In genomic region chr2:73114273-73114867, GRCh38 we compare ENCODE assay signal across 12 cellular contexts. TPM values are rescaled to one million over a fixed set of nuclear protein-coding genes. Genes with fewer than 3 reads are reported as not detected.
DNase-seq lines count a peak whose midpoint lies in the region; FAIRE-seq and TF ChIP-seq lines count a peak whose summit lies in the region.
"Had no signal": no experiment of that assay in that cellular context is flagged by ENCODE, and none has a peak within 500 bp of the region (broad histone marks: within the 10 kb centered on the region; RNA-seq: fewer than 3 reads in every experiment).

No MANE protein-coding gene starts in this region.

- DNase-seq in activated CD4-positive, alpha-beta T cell treated with anti-CD3 and anti-CD28 coated beads, Interleukin-2, amount 10 ng/mL, durations not matched to agents 7 days and 5 days: no peak
- no peak for DNase-seq in activated CD4-positive, alpha-beta T cell treated with anti-CD3 and anti-CD28 coated beads for 4 hours
- DNase-seq in NCI-H69 (lab: John Stamatoyannopoulos, UW): peak; percentile 6
- DNase-seq in bronchial epithelial cell (ENCODE audit: low read depth): peak; percentile 36
- DNase-seq in sigmoid colon: no peak
- no peak for DNase-seq in activated CD8-positive, alpha-beta memory T cell treated with anti-CD3 and anti-CD28 coated beads, Interleukin-2, amount 50 U/mL, for 4 hours
- DNase-seq in NCI-H1694 treated with DMSO at 0.1 percent for 48 hours (lab: John Stamatoyannopoulos, UW): no peak
- DNase-seq in GM20000 (ENCODE audit: low spot score): no peak
- DNase-seq: AML-193, body of pancreas, NCI-H146 had no signal

- H3K4me3 Mint-ChIP-seq in activated CD4-positive, alpha-beta T cell treated with anti-CD3 and anti-CD28 coated beads, Interleukin-2, amount 10 ng/mL, durations not matched to agents 7 days and 5 days: peak overlapping the region; percentile 34

- POLR2A ChIA-PET in activated CD4-positive, alpha-beta T cell treated with anti-CD3 and anti-CD28 coated beads, Interleukin-2, amount 10 ng/mL, durations not matched to agents 7 days and 5 days (lab: Charles Lee): no interaction called here

- H3K36me3 ChIP-seq in bronchial epithelial cell (ENCODE audit: control insufficient read depth, insufficient read depth, low read length) (no peaks in the 10 kb centered on the region), sigmoid colon (no peaks in the 10 kb centered on the region)
- H3K36me3 ChIP-seq: tibial nerve had no signal

- H3K27ac Mint-ChIP-seq in activated CD4-positive, alpha-beta T cell treated with anti-CD3 and anti-CD28 coated beads, Interleukin-2, amount 10 ng/mL, durations not matched to agents 7 days and 5 days: no peak overlapping the region

- FAIRE-seq in bronchial epithelial cell (lab: Jason Lieb, UNC): no peak

- H3K9me3 Mint-ChIP-seq in activated CD4-positive, alpha-beta T cell treated with anti-CD3 and anti-CD28 coated beads, Interleukin-2, amount 10 ng/mL, durations not matched to agents 7 days and 5 days: no peaks in the 10 kb centered on the region

- H3K36me3 Mint-ChIP-seq in activated CD4-positive, alpha-beta T cell treated with anti-CD3 and anti-CD28 coated beads, Interleukin-2, amount 10 ng/mL, durations not matched to agents 7 days and 5 days (ENCODE audit: low read depth): no peaks in the 10 kb centered on the region

- H3K27me3 Mint-ChIP-seq in activated CD4-positive, alpha-beta T cell treated with anti-CD3 and anti-CD28 coated beads, Interleukin-2, amount 10 ng/mL, durations not matched to agents 7 days and 5 days: peaks cover 23% of the 10 kb centered on the region

- TF ChIP-seq EP300 in sigmoid colon (IDR thresholded peaks at IDR 0.05): no peak

- H3K27me3 ChIP-seq in bronchial epithelial cell (ENCODE audit: control insufficient read depth, insufficient read depth, low read length): no peaks in the 10 kb centered on the region
- H3K27me3 ChIP-seq in sigmoid colon: no peaks in the 10 kb centered on the region
- H3K27me3 ChIP-seq: body of pancreas, tibial nerve had no signal

- no peaks in the 10 kb centered on the region for H3K9me3 ChIP-seq in sigmoid colon
- H3K9me3 ChIP-seq: body of pancreas, tibial nerve had no signal

- no peak for TF ChIP-seq POLR2A in sigmoid colon (IDR thresholded peaks at IDR 0.05)

- CTCF ChIA-PET in activated CD4-positive, alpha-beta T cell treated with anti-CD3 and anti-CD28 coated beads, Interleukin-2, amount 10 ng/mL, durations not matched to agents 7 days and 5 days (lab: Charles Lee): no interaction called here

- H3K4me1 Mint-ChIP-seq in activated CD4-positive, alpha-beta T cell treated with anti-CD3 and anti-CD28 coated beads, Interleukin-2, amount 10 ng/mL, durations not matched to agents 7 days and 5 days: peaks cover 18% of the 10 kb centered on the region

- 83 to 90% methylated on average over 4 of the region's 4 CpGs for WGBS in sigmoid colon, 2 donors

- peak overlapping the region; percentile 88 to 97 (median 92) for H3K27ac ChIP-seq in sigmoid colon

- intact Hi-C loops in sigmoid colon (cut with DNase I): loop anchor here (5.0 kb wide), 2 partner anchors 118 to 273 kb away; partner anchors contain the start of genes ALMS1, CCT7 and PRADC1

- H3K4me1 ChIP-seq in sigmoid colon: peaks cover 0 to 38% (median 32%) of the 10 kb centered on the region in 4 donors

- H3K4me3 ChIP-seq in bronchial epithelial cell (ENCODE audit: low read depth, low read length): no peak overlapping the region
- no peak overlapping the region for H3K4me3 ChIP-seq in sigmoid colon

- TF ChIP-seq CTCF in bronchial epithelial cell (IDR thresholded peaks at IDR 0.05; ENCODE audit: insufficient read depth, low read length, severe bottlenecking) (no peak), sigmoid colon (IDR thresholded peaks at IDR 0.05) (no peak), GM20000 (IDR thresholded peaks at IDR 0.05; ENCODE audit: extremely low read depth, missing control alignments) (no peak)

RNA-seq across cellular contexts. Expression of gene RAB11FIP5, which starts 1.6 kb away (rescaled TPM):
- total RNA-seq in activated CD4-positive, alpha-beta T cell treated with anti-CD3 and anti-CD28 coated beads, Interleukin-2, amount 10 ng/mL, durations not matched to agents 7 days and 5 days: 1 to 10 TPM; 8.5 to 8.7 TPM
- total RNA-seq in bronchial epithelial cell: 19.5 and 21.9 TPM in 2 replicates
- total RNA-seq in sigmoid colon: 10 to 100 TPM; 13.9 to 24.4 (median 19.4) TPM
- 10 to 100 TPM in 2 of 3 donors, 1 to 10 TPM in 1; 9.6 to 13.2 (median 12.8) TPM for polyA plus RNA-seq in sigmoid colon

RNA-seq across cellular contexts. Expression of gene SFXN5, which starts 42.9 kb away (rescaled TPM):
- 1 to 10 TPM; 7.0 to 10.0 TPM for total RNA-seq in activated CD4-positive, alpha-beta T cell treated with anti-CD3 and anti-CD28 coated beads, Interleukin-2, amount 10 ng/mL, durations not matched to agents 7 days and 5 days
- total RNA-seq in bronchial epithelial cell (5.3 and 8.2 TPM in 2 replicates), sigmoid colon (10 to 100 TPM in 2 of 4 donors, 1 to 10 TPM in 2; 6.7 to 27.1 (median 10.4) TPM)
- polyA plus RNA-seq in sigmoid colon: 10 to 100 TPM in 2 of 3 donors, 1 to 10 TPM in 1; 5.4 to 15.3 (median 12.4) TPM

Comparison
In these comparisons a context has a peak if more than half of its experiments do, and no peak if none do; other contexts are left out.
1. DNase-seq: peak in NCI-H69 (single experiment) and bronchial epithelial cell (single experiment); none in activated CD4-positive, alpha-beta T cell treated with anti-CD3 and anti-CD28 coated beads, Interleukin-2, amount 10 ng/mL, durations not matched to agents 7 days and 5 days (single experiment), activated CD4-positive, alpha-beta T cell treated with anti-CD3 and anti-CD28 coated beads for 4 hours (0 of 2), sigmoid colon (single experiment), activated CD8-positive, alpha-beta memory T cell treated with anti-CD3 and anti-CD28 coated beads, Interleukin-2, amount 50 U/mL, for 4 hours (single experiment), NCI-H1694 treated with DMSO at 0.1 percent for 48 hours (single experiment) and GM20000 (single experiment).